ENCODE assay signal across 35 cellular contexts in the genomic region with DNA sequence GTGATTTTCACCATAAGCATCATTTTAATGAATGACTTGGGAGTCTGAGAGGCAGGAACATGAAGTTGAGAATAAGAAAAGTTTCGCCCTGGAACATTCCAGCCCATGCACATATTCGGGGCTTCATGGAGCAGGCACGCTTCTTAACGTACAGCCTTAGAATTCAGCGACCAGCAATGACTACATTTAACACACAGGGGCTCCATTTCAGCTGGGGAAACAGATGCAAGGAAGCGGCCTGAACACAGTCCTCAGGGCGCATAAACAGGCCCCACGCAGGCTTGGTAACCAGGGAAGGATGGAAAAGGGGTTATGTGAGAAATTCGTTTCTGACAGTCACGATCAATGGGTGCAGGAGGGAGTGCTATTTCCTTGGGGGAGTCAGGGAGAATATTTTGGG.
"Had no signal": no experiment of that assay in that cellular context is flagged by ENCODE, and none has a peak within 500 bp of the region (broad histone marks: within the 10 kb centered on the region; RNA-seq: fewer than 3 reads in every experiment).

No MANE protein-coding gene starts in this region.

- H3K4me3 ChIP-seq: adrenal gland, body of pancreas, breast epithelium had no signal

- H3K36me3 ChIP-seq: adrenal gland, brain microvascular endothelial cell, breast epithelium had no signal

- ATAC-seq: activated CD8-positive, alpha-beta T cell treated with anti-CD3 and anti-CD28 coated beads for 36 hours; activated naive CD4-positive, alpha-beta T cell treated with anti-CD3 and anti-CD28 coated beads, Interleukin-2, amount 50 U/mL, for 72 hours; activated T-cell treated with anti-CD3 and anti-CD28 coated beads, Interleukin-2, amount 50 U/mL, for 4 hours; activated T-cell treated with anti-CD3 and anti-CD28 coated beads, Interleukin-2, amount 50 U/mL, for 72 hours; activated T-helper 17 cell treated with anti-CD3 and anti-CD28 coated beads, Interleukin-2, amount 50 U/mL, for 72 hours; body of pancreas had no signal

- H3K4me1 ChIP-seq: adrenal gland, body of pancreas, breast epithelium had no signal

- H3K27ac Mint-ChIP-seq: activated B cell treated with CpG ODN at 0.5 μM for 24 hours; activated CD4-positive, alpha-beta memory T cell treated with anti-CD3 and anti-CD28 coated beads for 36 hours; activated CD4-positive, alpha-beta T cell treated with anti-CD3 and anti-CD28 coated beads, Interleukin-2, amount 10 ng/mL, durations not matched to agents 24 days and 14 days; activated CD8-positive, alpha-beta T cell treated with anti-CD3 and anti-CD28 coated beads for 36 hours; activated naive CD4-positive, alpha-beta T cell treated with anti-CD3 and anti-CD28 coated beads for 36 hours; activated naive CD8-positive, alpha-beta T cell treated with anti-CD3 and anti-CD28 coated beads for 36 hours; activated T-cell treated with anti-CD3 and anti-CD28 coated beads, Interleukin-2, amount 50 U/mL, for 72 hours; activated T-helper 1 cell treated with anti-CD3 and anti-CD28 coated beads, Interleukin-12 subunit alpha, Interleukin-12 subunit beta, Interleukin-2, Interleukin-4 antibody, amounts not matched to agents 30 ng/mL and 10 ng/mL and 1 ng/mL, durations not matched to agents 14 hours and 24 hours and 36 hours; activated T-helper 17 cell treated with anti-CD3 and anti-CD28 coated beads, Interleukin-2, amount 50 U/mL, for 72 hours; T-helper 1 cell treated with Interleukin-12 subunit alpha and Interleukin-12 subunit beta and Interleukin-4 antibody, amounts not matched to agents 30 μg/mL and 1 μg/mL, for 36 hours had no signal

- H3K36me3 Mint-ChIP-seq: activated naive CD4-positive, alpha-beta T cell treated with anti-CD3 and anti-CD28 coated beads, Interleukin-2, amount 50 U/mL, for 72 hours; activated naive CD8-positive, alpha-beta T cell treated with anti-CD3 and anti-CD28 coated beads for 36 hours had no signal

- H3K4me1 Mint-ChIP-seq: activated B cell treated with CpG ODN at 0.5 μM for 24 hours; activated CD4-positive, alpha-beta T cell treated with anti-CD3 and anti-CD28 coated beads, Interleukin-2, amount 10 ng/mL, durations not matched to agents 24 days and 14 days; activated naive CD8-positive, alpha-beta T cell treated with anti-CD3 and anti-CD28 coated beads for 36 hours; activated T-helper 17 cell treated with anti-CD3 and anti-CD28 coated beads, Interleukin-2, amount 50 U/mL, for 72 hours had no signal

- DNase-seq: activated B cell treated with CpG ODN at 0.5 μM for 24 hours; activated CD4-positive, alpha-beta memory T cell treated with anti-CD3 and anti-CD28 coated beads for 36 hours; activated CD4-positive, alpha-beta T cell treated with anti-CD3 and anti-CD28 coated beads for 4 hours; activated CD4-positive, alpha-beta T cell treated with anti-CD3 and anti-CD28 coated beads, Interleukin-2, amount 10 ng/mL, durations not matched to agents 24 days and 14 days; activated CD4-positive, alpha-beta T cell treated with anti-CD3 and anti-CD28 coated beads, Interleukin-2, amount 50 U/mL, for 1 hour; activated CD4-positive, alpha-beta T cell treated with anti-CD3 and anti-CD28 coated beads, Interleukin-2, amount 50 U/mL, for 4 hours; activated CD4-positive, CD25-positive, alpha-beta regulatory T cell treated with anti-CD3 and anti-CD28 coated beads, Interleukin-2, amount 50 U/mL, for 72 hours; activated CD8-positive, alpha-beta memory T cell treated with anti-CD3 and anti-CD28 coated beads, Interleukin-2, amount 50 U/mL, for 4 hours; activated CD8-positive, alpha-beta T cell treated with anti-CD3 and anti-CD28 coated beads for 36 hours; activated effector memory CD4-positive, alpha-beta T cell treated with anti-CD3 and anti-CD28 coated beads, Interleukin-2, amount 50 U/mL, for 16 hours; activated gamma-delta T cell treated with Interleukin-2 at 50 U/mL for 16 hours; activated naive CD4-positive, alpha-beta T cell; activated naive CD4-positive, alpha-beta T cell treated with anti-CD3 and anti-CD28 coated beads for 36 hours; activated naive CD4-positive, alpha-beta T cell treated with anti-CD3 and anti-CD28 coated beads, Interleukin-2, amount 50 U/mL, for 16 hours; activated naive CD8-positive, alpha-beta T cell treated with anti-CD3 and anti-CD28 coated beads for 36 hours; activated T-cell treated with anti-CD3 and anti-CD28 coated beads for 4 hours; activated T-cell treated with anti-CD3 and anti-CD28 coated beads, Interleukin-2, amount 50 U/mL, for 1 hour; activated T-cell treated with anti-CD3 and anti-CD28 coated beads, Interleukin-2, amount 50 U/mL, for 4 hours; activated T-cell treated with anti-CD3 and anti-CD28 coated beads, Interleukin-2, amount 50 U/mL, for 72 hours; adrenal gland; amniotic stem cell; aorta; body of pancreas; brain microvascular endothelial cell; central memory CD4-positive, alpha-beta T cell; cerebellar nuclear complex; T-helper 1 cell; T-helper 2 cell; T-helper 9 cell had no signal

- H3K27me3 Mint-ChIP-seq: activated B cell treated with CpG ODN at 0.5 μM for 24 hours; activated CD4-positive, alpha-beta memory T cell treated with anti-CD3 and anti-CD28 coated beads for 36 hours; activated CD4-positive, alpha-beta T cell treated with anti-CD3 and anti-CD28 coated beads, Interleukin-2, amount 10 ng/mL, durations not matched to agents 24 days and 14 days; activated CD8-positive, alpha-beta T cell treated with anti-CD3 and anti-CD28 coated beads for 36 hours; activated naive CD8-positive, alpha-beta T cell treated with anti-CD3 and anti-CD28 coated beads for 36 hours; activated T-helper 17 cell treated with anti-CD3 and anti-CD28 coated beads, Interleukin-2, amount 50 U/mL, for 72 hours had no signal

- H3K4me3 Mint-ChIP-seq: activated B cell treated with CpG ODN at 0.5 μM for 24 hours; activated CD4-positive, alpha-beta memory T cell treated with anti-CD3 and anti-CD28 coated beads for 36 hours; activated CD4-positive, alpha-beta T cell treated with anti-CD3 and anti-CD28 coated beads, Interleukin-2, amount 10 ng/mL, durations not matched to agents 24 days and 14 days; activated CD8-positive, alpha-beta T cell treated with anti-CD3 and anti-CD28 coated beads for 36 hours; activated naive CD4-positive, alpha-beta T cell treated with anti-CD3 and anti-CD28 coated beads for 36 hours; activated naive CD8-positive, alpha-beta T cell treated with anti-CD3 and anti-CD28 coated beads for 36 hours; activated T-cell treated with anti-CD3 and anti-CD28 coated beads, Interleukin-2, amount 50 U/mL, for 4 hours; activated T-cell treated with anti-CD3 and anti-CD28 coated beads, Interleukin-2, amount 50 U/mL, for 72 hours; activated T-helper 1 cell treated with anti-CD3 and anti-CD28 coated beads, Interleukin-12 subunit alpha, Interleukin-12 subunit beta, Interleukin-2, Interleukin-4 antibody, amounts not matched to agents 30 ng/mL and 10 ng/mL and 1 ng/mL, durations not matched to agents 14 hours and 24 hours and 36 hours; activated T-helper 17 cell treated with anti-CD3 and anti-CD28 coated beads, Interleukin-2, amount 50 U/mL, for 72 hours; T-helper 1 cell treated with Interleukin-12 subunit alpha and Interleukin-12 subunit beta and Interleukin-4 antibody, amounts not matched to agents 30 μg/mL and 1 μg/mL, for 36 hours; T-helper 2 cell treated with Interferon-gamma antibody and Interleukin-4, amounts not matched to agents 5 μg/mL and 100 μg/mL, for 36 hours had no signal

- H3K9me3 ChIP-seq: adrenal gland, body of pancreas, breast epithelium had no signal

- H3K9me3 Mint-ChIP-seq: activated B cell treated with CpG ODN at 0.5 μM for 24 hours; activated CD4-positive, alpha-beta memory T cell treated with anti-CD3 and anti-CD28 coated beads for 36 hours; activated CD4-positive, alpha-beta T cell treated with anti-CD3 and anti-CD28 coated beads, Interleukin-2, amount 10 ng/mL, durations not matched to agents 24 days and 14 days; activated CD8-positive, alpha-beta T cell treated with anti-CD3 and anti-CD28 coated beads for 36 hours; activated naive CD4-positive, alpha-beta T cell treated with anti-CD3 and anti-CD28 coated beads for 36 hours; activated naive CD4-positive, alpha-beta T cell treated with anti-CD3 and anti-CD28 coated beads, Interleukin-2, amount 50 U/mL, for 72 hours; activated naive CD8-positive, alpha-beta T cell treated with anti-CD3 and anti-CD28 coated beads for 36 hours; activated T-cell treated with anti-CD3 and anti-CD28 coated beads, Interleukin-2, amount 50 U/mL, for 4 hours; activated T-cell treated with anti-CD3 and anti-CD28 coated beads, Interleukin-2, amount 50 U/mL, for 72 hours; activated T-helper 1 cell treated with anti-CD3 and anti-CD28 coated beads, Interleukin-12 subunit alpha, Interleukin-12 subunit beta, Interleukin-2, Interleukin-4 antibody, amounts not matched to agents 30 ng/mL and 10 ng/mL and 1 ng/mL, durations not matched to agents 14 hours and 24 hours and 36 hours; activated T-helper 17 cell treated with anti-CD3 and anti-CD28 coated beads, Interleukin-2, amount 50 U/mL, for 72 hours; T-helper 1 cell treated with Interleukin-12 subunit alpha and Interleukin-12 subunit beta and Interleukin-4 antibody, amounts not matched to agents 30 μg/mL and 1 μg/mL, for 36 hours; T-helper 2 cell treated with Interferon-gamma antibody and Interleukin-4, amounts not matched to agents 5 μg/mL and 100 μg/mL, for 36 hours had no signal

- H3K27me3 ChIP-seq: adrenal gland, body of pancreas, brain microvascular endothelial cell, breast epithelium had no signal
